ENCODE assay signal across 14 cellular contexts in genomic region chr19:29887498-29887897, GRCh38. TPM values are rescaled to one million over a fixed set of nuclear protein-coding genes. Genes with fewer than 3 reads are reported as not detected.
DNase-seq lines count a peak whose midpoint lies in the region; FAIRE-seq and TF ChIP-seq lines count a peak whose summit lies in the region.
"Had no signal": no experiment of that assay in that cellular context is flagged by ENCODE, and none has a peak within 500 bp of the region (broad histone marks: within the 10 kb centered on the region; RNA-seq: fewer than 3 reads in every experiment).

No MANE protein-coding gene starts in this region.

- H3K4me1 ChIP-seq in spleen = peaks cover 0 to 26% (median 10%) of the 10 kb centered on the region in 6 donors

- intact Hi-C loops in spleen (cut with DNase I; ENCODE audit: low total_unique reads) = no loop called here

- peak; percentile 36 for DNase-seq in DMS 273 (lab: John Stamatoyannopoulos, UW; ENCODE audit: unreplicated experiment)
- DNase-seq in DMS 273 treated with DMSO at 0.1 percent for 48 hours (lab: John Stamatoyannopoulos, UW) = no peak
- peak; percentile 79 for DNase-seq in OCI-M1 (lab: John Stamatoyannopoulos, UW)
- peak; percentile 15 for DNase-seq in fibroblast of peridontal ligament (ENCODE audit: extremely low read depth)
- peak; percentile 81 for DNase-seq in spleen
- DNase-seq in epidermal melanocyte (ENCODE audit: insufficient read length, low spot score) = no peak
- DNase-seq in GOT3 (lab: John Stamatoyannopoulos, UW) = no peak
- no peak for DNase-seq in GM19239 (ENCODE audit: insufficient read length, low spot score)
- DNase-seq: activated CD4-positive, alpha-beta memory T cell treated with anti-CD3 and anti-CD28 coated beads, Interleukin-2, amount 10 ng/mL, durations not matched to agents 7 days and 5 days; islet precursor cell; NCI-H2107; occipital lobe; SHP77 treated with DMSO at 0.1 percent for 48 hours had no signal

- H3K36me3 ChIP-seq in spleen = no peaks in the 10 kb centered on the region

- H3K4me3 ChIP-seq in spleen = no peak overlapping the region

- H3K9me3 ChIP-seq in spleen = no peaks in the 10 kb centered on the region

- WGBS in spleen, 5 donors = 2 to 10% (median 4%) methylated on average over 3 of the region's 3 CpGs

- H3K27ac ChIP-seq in spleen = peak overlapping the region in 1 of 8 donors; percentile 46
- H3K27ac ChIP-seq: 22Rv1 had no signal

- no peak for FAIRE-seq in GM19239 (lab: Jason Lieb, UNC)

- TF ChIP-seq POLR2A in spleen (IDR thresholded peaks at IDR 0.05) = no peak

- peaks cover 0 to 4% (median 0%) of the 10 kb centered on the region in 7 donors for H3K27me3 ChIP-seq in spleen (replicated peaks in 1 of 7)

- peak in 1 of 11 experiments; percentile 18 for TF ChIP-seq CTCF in spleen (IDR thresholded peaks at IDR 0.05 in 8 of 11, conservative IDR thresholded peaks at IDR 0.05 in 3 of 11)

RNA-seq across cellular contexts. Expression of gene URI1, which starts 54.5 kb away (rescaled TPM):
- total RNA-seq in spleen = 10 to 100 TPM; 44.8 to 64.6 (median 53.9) TPM
- polyA plus RNA-seq in spleen = 10 to 100 TPM; 23.8 to 31.7 (median 25.6) TPM

Comparison
In these comparisons a context has a peak if more than half of its experiments do, and no peak if none do; other contexts are left out.
1. DNase-seq: peak in DMS 273 (single experiment), OCI-M1 (single experiment), fibroblast of peridontal ligament (single experiment) and spleen (single experiment); none in DMS 273 treated with DMSO at 0.1 percent for 48 hours (single experiment), epidermal melanocyte (single experiment), GOT3 (single experiment) and GM19239 (single experiment).